ENCODE assay signal across 25 cellular contexts in the genomic region with DNA sequence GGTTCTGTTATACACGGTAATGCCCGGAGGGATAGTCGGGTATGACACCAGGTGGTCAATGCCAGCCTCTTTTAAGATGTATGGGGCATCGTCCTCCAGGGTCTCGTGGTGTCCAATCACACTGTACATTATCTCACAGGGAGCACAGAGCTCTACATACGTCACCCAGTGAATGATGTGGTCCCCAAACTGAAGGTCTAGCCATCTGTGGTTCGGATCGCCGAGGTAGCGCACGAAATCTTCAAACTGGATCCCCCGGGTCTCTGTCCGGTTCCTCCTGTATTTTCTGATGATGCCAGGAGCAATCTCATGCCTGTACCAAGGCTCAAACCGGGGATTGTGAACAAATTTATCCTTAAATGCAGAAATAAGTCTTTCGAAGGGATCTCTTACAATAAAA.
"Had no signal": no experiment of that assay in that cellular context is flagged by ENCODE, and none has a peak within 500 bp of the region (broad histone marks: within the 10 kb centered on the region; RNA-seq: fewer than 3 reads in every experiment).

No MANE protein-coding gene starts in this region.

- ATAC-seq: gastrocnemius medialis, left ventricle myocardium superior, sciatic nerve had no signal

- H3K4me3 Mint-ChIP-seq: activated naive CD4-positive, alpha-beta T cell treated with anti-CD3 and anti-CD28 coated beads, Interleukin-2, amount 50 U/mL, for 24 hours; brain; neural crest cell; T-helper 1 cell treated with Interleukin-12 subunit alpha and Interleukin-12 subunit beta and Interleukin-4 antibody, amounts not matched to agents 30 μg/mL and 1 μg/mL, for 36 hours had no signal

- H3K9me3 ChIP-seq: esophagus squamous epithelium, gastrocnemius medialis, mucosa of descending colon, thoracic aorta, upper lobe of left lung had no signal

- H3K27ac Mint-ChIP-seq: activated naive CD4-positive, alpha-beta T cell treated with anti-CD3 and anti-CD28 coated beads, Interleukin-2, amount 50 U/mL, for 24 hours; T-helper 1 cell treated with Interleukin-12 subunit alpha and Interleukin-12 subunit beta and Interleukin-4 antibody, amounts not matched to agents 30 μg/mL and 1 μg/mL, for 36 hours had no signal

- H3K27me3 Mint-ChIP-seq: activated naive CD4-positive, alpha-beta T cell treated with anti-CD3 and anti-CD28 coated beads, Interleukin-2, amount 50 U/mL, for 24 hours had no signal

- DNase-seq: activated CD4-positive, alpha-beta T cell treated with anti-CD3 and anti-CD28 coated beads for 4 hours; activated CD4-positive, alpha-beta T cell treated with anti-CD3 and anti-CD28 coated beads, Interleukin-2, amount 50 U/mL, for 48 hours; activated CD4-positive, CD25-positive, alpha-beta regulatory T cell; activated gamma-delta T cell treated with Interleukin-2 at 50 U/mL for 16 hours; activated T-cell treated with anti-CD3 and anti-CD28 coated beads, Interleukin-2, amount 50 U/mL, for 1 hour; anterior cingulate cortex; dermis blood vessel endothelial cell; effector memory CD4-positive, alpha-beta T cell; esophagus squamous epithelium; gastrocnemius medialis; hippocampal formation; left ventricle myocardium superior; mucosa of descending colon; occipital lobe; posterior cingulate gyrus; small intestine; stimulated activated CD4-positive, alpha-beta T cell treated with anti-CD3 and anti-CD28 coated beads, Interleukin-15, amount 100 ng/mL, for 24 hours; stimulated activated naive CD4-positive, alpha-beta T cell; upper lobe of left lung had no signal

- H3K27me3 ChIP-seq: esophagus squamous epithelium, gastrocnemius medialis, upper lobe of left lung had no signal

- H3K9me3 Mint-ChIP-seq: activated naive CD4-positive, alpha-beta T cell treated with anti-CD3 and anti-CD28 coated beads, Interleukin-2, amount 50 U/mL, for 24 hours; brain; neural crest cell; T-helper 1 cell treated with Interleukin-12 subunit alpha and Interleukin-12 subunit beta and Interleukin-4 antibody, amounts not matched to agents 30 μg/mL and 1 μg/mL, for 36 hours had no signal

- H3K4me3 ChIP-seq: esophagus squamous epithelium, gastrocnemius medialis, mucosa of descending colon, thoracic aorta, upper lobe of left lung had no signal

- H3K4me1 Mint-ChIP-seq: activated naive CD4-positive, alpha-beta T cell treated with anti-CD3 and anti-CD28 coated beads, Interleukin-2, amount 50 U/mL, for 24 hours; brain; neural crest cell had no signal

- H3K27ac ChIP-seq: esophagus squamous epithelium, gastrocnemius medialis, thoracic aorta, upper lobe of left lung had no signal

- H3K4me1 ChIP-seq: esophagus squamous epithelium, gastrocnemius medialis, upper lobe of left lung had no signal
